ENCODE assay signal across 1 cellular context in genomic region chr3:48596676-48597407, GRCh38.
TF ChIP-seq lines count a peak whose summit lies in the region.

No MANE protein-coding gene starts in this region.

TF ChIP-seq in HepG2, 621 proteins besides CTCF, POLR2A, EP300 and RAD21 (continues in another document):
- no peak for TF ChIP-seq ZNF83 (CRISPR knock-in tag; IDR thresholded peaks at IDR 0.05; ENCODE audit: borderline replicate concordance)
- TF ChIP-seq HMGA1 (CRISPR knock-in tag; conservative IDR thresholded peaks at IDR 0.05), result no peak
- no peak for TF ChIP-seq ZNF124 (CRISPR knock-in tag; IDR thresholded peaks at IDR 0.05)
- TF ChIP-seq POLR2G (IDR thresholded peaks at IDR 0.05; ENCODE audit: low read depth, low read length), result peak; percentile 46
- TF ChIP-seq ZNF407 (CRISPR knock-in tag; IDR thresholded peaks at IDR 0.05; ENCODE audit: not compliant biosample characterization), result no peak
- TF ChIP-seq TCF12 (IDR thresholded peaks at IDR 0.05), result no peak
- no peak for TF ChIP-seq TCF12 (CRISPR knock-in tag; IDR thresholded peaks at IDR 0.05)
- TF ChIP-seq AFF4 (CRISPR knock-in tag; IDR thresholded peaks at IDR 0.05), result no peak
- no peak for TF ChIP-seq ZSCAN12 (CRISPR knock-in tag; IDR thresholded peaks at IDR 0.05)
- no peak for TF ChIP-seq ZEB1 (IDR thresholded peaks at IDR 0.05; ENCODE audit: insufficient replicate concordance, low read depth)
- TF ChIP-seq PHB2 (IDR thresholded peaks at IDR 0.05; ENCODE audit: partially characterized antibody), result no peak
- no peak for TF ChIP-seq ZNF281 (CRISPR knock-in tag; IDR thresholded peaks at IDR 0.05; ENCODE audit: borderline replicate concordance)
- no peak for TF ChIP-seq ZNF605 (CRISPR knock-in tag; IDR thresholded peaks at IDR 0.05)
- TF ChIP-seq ARNTL (CRISPR knock-in tag; IDR thresholded peaks at IDR 0.05), result no peak
- TF ChIP-seq CEBPZ (IDR thresholded peaks at IDR 0.05; ENCODE audit: low read length), result no peak
- TF ChIP-seq ZBTB39 (CRISPR knock-in tag; IDR thresholded peaks at IDR 0.05), result no peak
- no peak for TF ChIP-seq MAZ (IDR thresholded peaks at IDR 0.05; ENCODE audit: borderline replicate concordance, low read depth, low read length)
- TF ChIP-seq MAZ (CRISPR knock-in tag; IDR thresholded peaks at IDR 0.05; ENCODE audit: low read depth), result no peak
- TF ChIP-seq TFDP2 (CRISPR knock-in tag; IDR thresholded peaks at IDR 0.05), result no peak
- TF ChIP-seq ZNF160 (CRISPR knock-in tag; IDR thresholded peaks at IDR 0.05), result no peak
- TF ChIP-seq ZNF687 (CRISPR knock-in tag; IDR thresholded peaks at IDR 0.05), result peak; percentile 28; the same call in 1 of the 2 replicates
- TF ChIP-seq KDM6A (CRISPR knock-in tag; IDR thresholded peaks at IDR 0.05; ENCODE audit: low read depth), result no peak
- no peak for TF ChIP-seq GABPB1 (CRISPR knock-in tag; IDR thresholded peaks at IDR 0.05)
